Comparison of ENCODE assay signal across 21 cellular contexts in the genomic region with DNA sequence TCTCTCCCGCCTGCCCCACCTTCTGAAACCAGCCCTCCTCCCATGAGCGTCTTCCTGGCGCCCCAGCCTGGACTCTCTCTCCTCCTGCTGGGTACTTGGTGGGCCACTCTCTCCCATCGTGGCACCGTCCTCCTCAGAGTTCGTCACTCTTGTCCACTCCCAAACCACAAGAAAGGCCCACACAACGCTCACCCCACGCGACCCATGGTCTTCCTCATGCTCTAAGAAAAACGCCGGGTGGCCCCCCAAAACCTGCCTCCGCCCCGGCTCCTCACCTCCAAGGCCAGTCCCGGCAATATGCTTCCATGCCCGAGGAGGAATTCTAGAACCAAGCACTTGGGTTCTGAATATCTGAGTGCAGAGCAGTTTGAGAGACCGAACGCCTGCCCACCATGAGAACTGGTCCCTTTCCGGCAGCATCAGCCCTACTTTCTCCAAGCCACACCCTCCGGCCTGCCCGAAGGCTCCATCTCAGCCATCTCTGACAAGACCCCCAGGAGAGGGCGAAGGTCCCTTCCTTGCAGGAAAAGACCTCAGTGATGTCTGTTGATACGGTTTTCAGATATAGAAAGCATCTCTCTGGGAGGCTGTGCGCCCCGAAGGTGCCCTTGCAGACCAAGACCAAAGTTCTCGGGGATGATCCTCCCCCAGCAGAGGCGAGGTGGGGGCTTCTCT. TPM values are rescaled to one million over a fixed set of nuclear protein-coding genes. Genes with fewer than 3 reads are reported as not detected.
DNase-seq lines count a peak whose midpoint lies in the region; ATAC-seq and TF ChIP-seq lines count a peak whose summit lies in the region.
"Had no signal": no experiment of that assay in that cellular context is flagged by ENCODE, and none has a peak within 500 bp of the region (broad histone marks: within the 10 kb centered on the region; RNA-seq: fewer than 3 reads in every experiment).

No MANE protein-coding gene starts in this region.

- H3K4me1 Mint-ChIP-seq in glutamatergic neuron (ENCODE audit: low read depth, unreplicated experiment), result no peaks in the 10 kb centered on the region
- H3K4me1 Mint-ChIP-seq: CD8-positive, alpha-beta memory T cell had no signal

- peaks cover 14% of the 10 kb centered on the region for H3K27me3 Mint-ChIP-seq in glutamatergic neuron (ENCODE audit: unreplicated experiment)

- H3K4me3 ChIP-seq in RWPE2 (ENCODE audit: severe bottlenecking), result no peak overlapping the region
- H3K4me3 ChIP-seq: BLaER1 treated with 17β-estradiol and CSF1 and Interleukin-3, amounts not matched to agents 10 nM and 100 nM had no signal

- peaks cover 9% of the 10 kb centered on the region for H3K9me3 ChIP-seq in RWPE2 (ENCODE audit: severe bottlenecking)

- TF ChIP-seq CTCF in RWPE2 (IDR thresholded peaks at IDR 0.05; ENCODE audit: poor library complexity, severe bottlenecking) (no peak), glutamatergic neuron (IDR thresholded peaks at IDR 0.05; ENCODE audit: partially characterized antibody, unreplicated experiment) (no peak)

- no peak overlapping the region for H3K4me3 Mint-ChIP-seq in glutamatergic neuron (ENCODE audit: unreplicated experiment)
- H3K4me3 Mint-ChIP-seq: CD8-positive, alpha-beta memory T cell had no signal

- intact Hi-C loops in sciatic nerve (cut with DNase I), result no loop called here

- peak; percentile 28 for DNase-seq in activated effector memory CD4-positive, alpha-beta T cell treated with anti-CD3 and anti-CD28 coated beads, Interleukin-2, amount 50 U/mL, for 16 hours
- no peak for DNase-seq in activated effector memory CD4-positive, alpha-beta T cell treated with Interleukin-2 at 50 U/mL for 16 hours
- DNase-seq in RWPE2 (ENCODE audit: low spot score) (peak; percentile 58), glutamatergic neuron (no peak), sciatic nerve (ENCODE audit: low spot score) (peak; percentile 30), OCI-M2 (lab: John Stamatoyannopoulos, UW; ENCODE audit: unreplicated experiment) (no peak)
- DNase-seq: DND-41; NCI-H1436; NCI-H2029; NCI-H2171 treated with DMSO at 0.1 percent for 48 hours; NCI-H446 treated with DMSO at 0.1 percent for 48 hours; NK-92 treated with Interleukin-12 subunit alpha and Interleukin-12 subunit beta, amount 100 ng/mL, for 24 hours had no signal

- H3K27me3 ChIP-seq in RWPE2 (ENCODE audit: insufficient read depth, poor library complexity, severe bottlenecking), result no peaks in the 10 kb centered on the region
- H3K27me3 ChIP-seq: BLaER1 treated with 17β-estradiol and CSF1 and Interleukin-3, amounts not matched to agents 10 nM and 100 nM had no signal

- no peak overlapping the region for H3K27ac ChIP-seq in RWPE2 (ENCODE audit: poor library complexity, severe bottlenecking)
- H3K27ac ChIP-seq: BLaER1 treated with 17β-estradiol and CSF1 and Interleukin-3, amounts not matched to agents 10 nM and 100 nM; KMS-11 had no signal

- ATAC-seq in RWPE2 (ENCODE audit: low read depth) (no peak), sciatic nerve (no peak), HG02938 (IDR thresholded peaks at IDR 0.05; ENCODE audit: unreplicated experiment) (no peak), GM18511 (IDR thresholded peaks at IDR 0.05; ENCODE audit: unreplicated experiment) (no peak)
- ATAC-seq: HCT116 had no signal

- H3K27ac Mint-ChIP-seq in glutamatergic neuron (ENCODE audit: unreplicated experiment), result peak overlapping the region; percentile 17
- H3K27ac Mint-ChIP-seq: CD8-positive, alpha-beta memory T cell had no signal

- no peaks in the 10 kb centered on the region for H3K4me1 ChIP-seq in RWPE2 (ENCODE audit: insufficient read depth, poor library complexity, severe bottlenecking)
- H3K4me1 ChIP-seq: BLaER1 treated with 17β-estradiol and CSF1 and Interleukin-3, amounts not matched to agents 10 nM and 100 nM had no signal

- H3K36me3 ChIP-seq in RWPE2 (ENCODE audit: low read depth), result no peaks in the 10 kb centered on the region
- H3K36me3 ChIP-seq: BLaER1 treated with 17β-estradiol and CSF1 and Interleukin-3, amounts not matched to agents 10 nM and 100 nM had no signal

- H3K9me3 Mint-ChIP-seq in glutamatergic neuron (ENCODE audit: unreplicated experiment), result peaks cover 27% of the 10 kb centered on the region

- peaks cover 62% of the 10 kb centered on the region for H3K36me3 Mint-ChIP-seq in glutamatergic neuron (ENCODE audit: unreplicated experiment)

RNA-seq across cellular contexts. Expression of a gene that starts 15.0 kb away (rescaled TPM):
- total RNA-seq in glutamatergic neuron (ENCODE audit: unreplicated experiment) (22.4 TPM), sciatic nerve (not detected)
- total RNA-seq: CD8-positive, alpha-beta memory T cell; M059J; OCI-LY7; RPMI7951 had no signal

Comparison
In these comparisons a context has a peak if more than half of its experiments do, and no peak if none do; other contexts are left out.
1. DNase-seq: peak in activated effector memory CD4-positive, alpha-beta T cell treated with anti-CD3 and anti-CD28 coated beads, Interleukin-2, amount 50 U/mL, for 16 hours (single experiment), RWPE2 (single experiment) and sciatic nerve (single experiment); none in activated effector memory CD4-positive, alpha-beta T cell treated with Interleukin-2 at 50 U/mL for 16 hours (single experiment), glutamatergic neuron (single experiment) and OCI-M2 (single experiment).
2. RNA of a gene that starts 15.0 kb away (total RNA-seq): 22.4 TPM in glutamatergic neuron (single experiment); not detected in sciatic nerve (single experiment); every median in the first group is over 10 times any median in the second.